In the genomic region with DNA sequence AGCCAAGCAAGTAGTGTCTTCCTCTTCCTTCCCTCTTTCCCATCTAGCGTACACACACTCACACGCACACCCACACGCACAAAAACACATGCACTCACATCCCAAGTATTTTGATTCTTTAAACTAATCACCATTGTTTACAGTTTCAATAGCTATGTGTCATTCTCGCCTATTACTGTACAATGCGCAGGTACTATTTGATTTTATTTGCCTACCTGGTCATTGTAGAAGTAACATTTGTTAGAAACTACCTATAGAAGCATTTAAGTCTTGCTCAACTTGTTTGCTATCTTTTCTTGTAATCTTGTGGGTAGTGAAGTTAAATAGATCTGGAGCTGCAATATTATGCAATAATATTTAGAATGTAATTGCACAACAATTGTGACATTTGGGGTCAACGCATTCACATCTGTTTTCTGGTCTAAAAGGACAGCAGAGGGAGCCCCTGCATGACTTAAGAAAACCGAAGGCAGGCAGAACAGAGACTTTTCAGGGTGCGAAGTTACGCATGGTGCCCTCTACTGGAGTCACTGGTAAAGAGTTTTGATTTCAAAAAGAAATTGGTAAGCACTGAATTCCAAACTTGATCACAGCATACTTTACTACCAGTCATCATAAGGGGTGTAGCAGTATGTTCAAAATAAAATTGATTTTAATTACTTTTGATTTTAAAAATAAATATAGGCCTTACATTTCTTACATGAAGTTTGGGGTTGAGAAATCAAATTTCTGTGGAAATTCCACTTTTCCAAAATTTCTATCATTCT, we compare ENCODE assay signal across 8 cellular contexts.
DNase-seq lines count a peak whose midpoint lies in the region; ATAC-seq and TF ChIP-seq lines count a peak whose summit lies in the region.

No MANE protein-coding gene starts in this region.

- DNase-seq in COLO829 (ENCODE audit: low spot score) (peak; percentile 85), NCI-H1436 treated with DMSO at 0.1 percent for 48 hours (lab: John Stamatoyannopoulos, UW) (peak; percentile 2), SW 1271 (lab: John Stamatoyannopoulos, UW) (peak; percentile 34 to 82), esophagus squamous epithelium (lab: John Stamatoyannopoulos, UW) (no peak), naive B cell (peak; percentile 8), mesenteric fat pad (ENCODE audit: low spot score) (no peak)

- no peaks in the 10 kb centered on the region for H3K36me3 Mint-ChIP-seq in naive B cell

- H3K9me3 Mint-ChIP-seq in naive B cell, result no peaks in the 10 kb centered on the region

- peaks cover 0 to 6% (median 5%) of the 10 kb centered on the region in 3 donors for H3K27me3 Mint-ChIP-seq in naive B cell

- H3K27ac Mint-ChIP-seq in naive B cell, result no peak overlapping the region

- intact Hi-C loops in esophagus squamous epithelium (cut with DNase I), result no loop called here

- no peak overlapping the region for H3K4me3 Mint-ChIP-seq in naive B cell

- 23 to 30% methylated on average over 9 of the region's 9 CpGs for WGBS in esophagus squamous epithelium, 2 donors

- no peaks in the 10 kb centered on the region for H3K9me3 ChIP-seq in esophagus squamous epithelium

- peak; percentile 28 to 76 (median 52) for TF ChIP-seq CTCF in esophagus squamous epithelium (IDR thresholded peaks at IDR 0.05)

- ATAC-seq in GM18868 (IDR thresholded peaks at IDR 0.05; ENCODE audit: unreplicated experiment), result peak; percentile 97
- ATAC-seq in HG02981 (IDR thresholded peaks at IDR 0.05; ENCODE audit: unreplicated experiment), result peak; percentile 96
- peak in 1 of 2 donors; percentile 23 for ATAC-seq in naive B cell (ENCODE audit: low read depth in 2 of 2)

- H3K36me3 ChIP-seq in esophagus squamous epithelium, result no peaks in the 10 kb centered on the region

- H3K27me3 ChIP-seq in esophagus squamous epithelium, result no peaks in the 10 kb centered on the region

- no peaks in the 10 kb centered on the region for H3K4me1 Mint-ChIP-seq in naive B cell

- TF ChIP-seq POLR2A in esophagus squamous epithelium (IDR thresholded peaks at IDR 0.05), result no peak

- H3K4me1 ChIP-seq in esophagus squamous epithelium, result peaks cover 0 to 53% (median 13%) of the 10 kb centered on the region in 3 donors

- no peak overlapping the region for H3K27ac ChIP-seq in esophagus squamous epithelium

- H3K4me3 ChIP-seq in esophagus squamous epithelium, result no peak overlapping the region

Comparison
In these comparisons a context has a peak if more than half of its experiments do, and no peak if none do; other contexts are left out.
1. DNase-seq: peak in COLO829 (single experiment), NCI-H1436 treated with DMSO at 0.1 percent for 48 hours (single experiment), SW 1271 (2 of 2) and naive B cell (single experiment); none in esophagus squamous epithelium (single experiment) and mesenteric fat pad (single experiment).